ENCODE assay signal across 15 cellular contexts in the genomic region with DNA sequence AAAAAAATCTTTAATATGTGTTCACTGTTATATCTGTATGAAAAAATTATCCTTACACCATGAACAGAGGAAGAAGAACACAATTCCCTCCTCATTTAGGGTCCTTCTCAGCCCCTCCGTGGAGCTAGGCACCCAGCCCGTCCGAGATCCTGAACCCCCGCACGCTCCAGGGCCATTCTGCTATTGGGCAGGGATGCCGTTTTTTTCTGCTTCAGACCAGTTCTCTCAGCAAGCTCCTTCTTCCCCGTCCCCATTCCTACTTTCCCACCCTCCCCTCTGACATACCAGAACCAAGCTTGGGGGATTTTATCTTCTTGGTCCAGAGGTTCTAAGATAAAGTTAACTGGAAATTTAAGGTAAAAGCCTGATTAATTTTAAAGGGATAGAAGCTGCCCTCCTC. TPM values are rescaled to one million over a fixed set of nuclear protein-coding genes. Genes with fewer than 3 reads are reported as not detected.
DNase-seq lines count a peak whose midpoint lies in the region; TF ChIP-seq lines count a peak whose summit lies in the region.
"Had no signal": no experiment of that assay in that cellular context is flagged by ENCODE, and none has a peak within 500 bp of the region (broad histone marks: within the 10 kb centered on the region; RNA-seq: fewer than 3 reads in every experiment).

No MANE protein-coding gene starts in this region.

- H3K9me3 Mint-ChIP-seq in endodermal cell = peaks cover 13% of the 10 kb centered on the region

- H3K9ac ChIP-seq in HUES48 (ENCODE audit: low read depth, low read length) (no peak overlapping the region), endodermal cell (ENCODE audit: extremely low read depth, low read length, poor library complexity, severe bottlenecking) (peak overlapping the region; percentile 27), smooth muscle cell (ENCODE audit: low read depth) (no peak overlapping the region)
- H3K9ac ChIP-seq: BLaER1 treated with 17β-estradiol and CSF1 and Interleukin-3, amounts not matched to agents 10 nM and 100 nM had no signal

- peak; percentile 17 for DNase-seq in D341Med (ENCODE audit: low spot score)
- DNase-seq in endodermal cell = peak; percentile 76
- DNase-seq in iPS-NIHi7 (ENCODE audit: extremely low spot score) = peak; percentile 61
- DNase-seq in HPDE6-E6E7 (ENCODE audit: extremely low spot score) = no peak
- no peak for DNase-seq in GM10266 (ENCODE audit: extremely low spot score)
- no peak for DNase-seq in smooth muscle cell (lab: John Stamatoyannopoulos, UW; ENCODE audit: unreplicated experiment)
- no peak for DNase-seq in NCI-H2081 (lab: John Stamatoyannopoulos, UW)
- DNase-seq: 8988T; Calu3; CD4-positive, CD25-positive, alpha-beta regulatory T cell; DMS79 had no signal

- H3K4me1 ChIP-seq in HUES48 (ENCODE audit: control insufficient read depth, insufficient read depth, low read length) (0 out of 2 replicates have a peak, but pooled peaks cover 3% of the 10 kb centered on the region), endodermal cell (ENCODE audit: control insufficient read depth, insufficient read depth, low read length) (peaks cover 11% of the 10 kb centered on the region), smooth muscle cell (ENCODE audit: low read depth) (peaks cover 3% of the 10 kb centered on the region)

- H2AFZ ChIP-seq in smooth muscle cell (ENCODE audit: low read depth) = no peak overlapping the region

- H3K79me2 ChIP-seq in smooth muscle cell (ENCODE audit: low read depth) = no peaks in the 10 kb centered on the region

- peak overlapping the region; percentile 85 for H3K27ac Mint-ChIP-seq in endodermal cell

- H3K4me1 Mint-ChIP-seq in endodermal cell = peaks cover 17% of the 10 kb centered on the region

- WGBS in endodermal cell (ENCODE audit: insufficient coverage in 1 of 2, insufficient read length in 1 of 2), 2 experiments = 19 to 27% methylated on average over 3 to 7 of the region's 7 CpGs
- WGBS in smooth muscle cell (ENCODE audit: low lambda C conversion rate) = 27% methylated on average over 7 of the region's 7 CpGs

- no peak for TF ChIP-seq CTCF in endodermal cell (conservative IDR thresholded peaks at IDR 0.05)
- TF ChIP-seq CTCF in GM10266 (IDR thresholded peaks at IDR 0.05; ENCODE audit: control insufficient read depth, insufficient read depth, low read depth, missing control alignments) = no peak
- no peak for TF ChIP-seq CTCF in smooth muscle cell (IDR thresholded peaks at IDR 0.05; ENCODE audit: borderline replicate concordance, insufficient read depth, poor library complexity, severe bottlenecking)

- H3K4me2 ChIP-seq in smooth muscle cell = no peak overlapping the region
- H3K4me2 ChIP-seq: BLaER1 treated with 17β-estradiol and CSF1 and Interleukin-3, amounts not matched to agents 10 nM and 100 nM had no signal

- H3K27ac ChIP-seq in HUES48 (ENCODE audit: low read depth, low read length) = peak overlapping the region; percentile 21
- H3K27ac ChIP-seq in endodermal cell (ENCODE audit: low read depth, low read length) = no peak overlapping the region
- no peak overlapping the region for H3K27ac ChIP-seq in smooth muscle cell (ENCODE audit: low read depth)
- H3K27ac ChIP-seq: BLaER1 treated with 17β-estradiol and CSF1 and Interleukin-3, amounts not matched to agents 10 nM and 100 nM had no signal

- H3K36me3 Mint-ChIP-seq in endodermal cell (ENCODE audit: low read depth) = no peaks in the 10 kb centered on the region
- H3K36me3 Mint-ChIP-seq: CD4-positive, CD25-positive, alpha-beta regulatory T cell had no signal

- H3K4me3 ChIP-seq in HUES48 (ENCODE audit: low read depth, low read length) (0 out of 2 replicates have a peak overlapping the region, but pooled peaks have one; percentile 4), endodermal cell (ENCODE audit: low read length) (peak overlapping the region; percentile 58), smooth muscle cell (no peak overlapping the region)
- H3K4me3 ChIP-seq: BLaER1 treated with 17β-estradiol and CSF1 and Interleukin-3, amounts not matched to agents 10 nM and 100 nM; K562 had no signal

- H3K9me3 ChIP-seq in HUES48 (ENCODE audit: control insufficient read depth, insufficient read depth, low read length) (no peaks in the 10 kb centered on the region), endodermal cell (ENCODE audit: control insufficient read depth, low read length) (peaks cover 10% of the 10 kb centered on the region), smooth muscle cell (replicated peaks; ENCODE audit: low read depth) (no peaks in the 10 kb centered on the region)
- H3K9me3 ChIP-seq: BLaER1 treated with 17β-estradiol and CSF1 and Interleukin-3, amounts not matched to agents 10 nM and 100 nM had no signal

- peak overlapping the region; percentile 36 for H3K4me3 Mint-ChIP-seq in endodermal cell
- H3K4me3 Mint-ChIP-seq: CD4-positive, CD25-positive, alpha-beta regulatory T cell had no signal

- H3K36me3 ChIP-seq in HUES48 (ENCODE audit: control insufficient read depth, insufficient read depth, low read length) (no peaks in the 10 kb centered on the region), endodermal cell (ENCODE audit: control insufficient read depth, insufficient read depth, low read length) (no peaks in the 10 kb centered on the region), smooth muscle cell (ENCODE audit: low read depth) (no peaks in the 10 kb centered on the region)
- H3K36me3 ChIP-seq: BLaER1 treated with 17β-estradiol and CSF1 and Interleukin-3, amounts not matched to agents 10 nM and 100 nM had no signal

- no peaks in the 10 kb centered on the region for H3K27me3 ChIP-seq in HUES48 (ENCODE audit: control insufficient read depth, insufficient read depth, low read length)
- H3K27me3 ChIP-seq in endodermal cell (ENCODE audit: control insufficient read depth, insufficient read depth, low read length, poor library complexity, severe bottlenecking) = no peaks in the 10 kb centered on the region
- no peaks in the 10 kb centered on the region for H3K27me3 ChIP-seq in smooth muscle cell (ENCODE audit: low read depth)
- H3K27me3 ChIP-seq: BLaER1 treated with 17β-estradiol and CSF1 and Interleukin-3, amounts not matched to agents 10 nM and 100 nM had no signal

- H3K27me3 Mint-ChIP-seq in endodermal cell (ENCODE audit: insufficient read depth) = peaks cover 28% of the 10 kb centered on the region

- no peaks in the 10 kb centered on the region for H4K20me1 ChIP-seq in smooth muscle cell (ENCODE audit: low read depth)
- H4K20me1 ChIP-seq: BLaER1 treated with 17β-estradiol and CSF1 and Interleukin-3, amounts not matched to agents 10 nM and 100 nM had no signal

- no peaks in the 10 kb centered on the region for H3F3A ChIP-seq in smooth muscle cell (ENCODE audit: low read depth)

RNA-seq across cellular contexts. Expression of gene ATP12A, which starts 36.2 kb away (rescaled TPM):
- total RNA-seq in endodermal cell (10 to 100 TPM in 1 of 2 donors, 1 to 10 TPM in 1; 4.9 to 10.5 TPM), smooth muscle cell (0.67 and 0.72 TPM in 2 replicates)
- 1.1 TPM for polyA plus RNA-seq in endodermal cell (2013, experiment 1 of 2)
- polyA plus RNA-seq in endodermal cell (2013, experiment 2 of 2) = 1.6 TPM
- 0.63 TPM in 1 of 2 replicates, not detected in the other for polyA plus RNA-seq in smooth muscle cell
- total RNA-seq: K562 had no signal
- polyA plus RNA-seq: K562 had no signal

RNA-seq across cellular contexts. Expression of gene RNF17, which starts 47.5 kb away (rescaled TPM):
- total RNA-seq in endodermal cell (not detected), smooth muscle cell (not detected in 2 replicates)
- polyA plus RNA-seq in endodermal cell (2013, experiment 1 of 2) = not detected
- polyA plus RNA-seq in endodermal cell (2013, experiment 2 of 2) = not detected
- not detected in 2 replicates for polyA plus RNA-seq in smooth muscle cell
- total RNA-seq: Calu3; CD4-positive, CD25-positive, alpha-beta regulatory T cell; H4 had no signal

Comparison
In these comparisons a context has a peak if more than half of its experiments do, and no peak if none do; other contexts are left out.
1. DNase-seq: peak in D341Med (single experiment), endodermal cell (single experiment) and iPS-NIHi7 (single experiment); none in HPDE6-E6E7 (single experiment), GM10266 (single experiment), smooth muscle cell (single experiment) and NCI-H2081 (0 of 2).